Comparison of ENCODE assay signal across 29 cellular contexts in the genomic region with DNA sequence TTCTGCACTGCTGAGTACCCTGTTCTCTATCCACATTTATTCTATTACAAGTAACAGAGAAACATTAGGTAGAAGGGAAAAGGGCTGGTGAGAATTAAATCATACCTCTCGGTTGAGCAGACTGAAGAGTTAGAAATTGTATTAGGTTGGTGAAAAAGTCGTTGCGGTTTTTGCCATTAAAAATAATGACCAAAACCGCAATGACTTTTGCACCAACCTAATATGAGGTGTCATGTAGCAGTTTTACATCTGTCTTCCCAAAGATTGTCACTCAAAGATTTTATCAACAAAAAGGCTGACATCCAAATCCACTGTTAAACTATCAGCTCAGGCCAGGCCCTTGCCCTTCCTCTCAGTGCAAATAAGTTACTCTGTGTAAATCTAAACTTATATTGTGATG. TPM values are rescaled to one million over a fixed set of nuclear protein-coding genes. Genes with fewer than 3 reads are reported as not detected.
"Had no signal": no experiment of that assay in that cellular context is flagged by ENCODE, and none has a peak within 500 bp of the region (broad histone marks: within the 10 kb centered on the region; RNA-seq: fewer than 3 reads in every experiment).

No MANE protein-coding gene starts in this region.

- H3K4me2 ChIP-seq: smooth muscle cell had no signal

- H3K9me3 ChIP-seq: ovary, psoas muscle, spleen, suprapubic skin, testis, tibial artery, transverse colon, upper lobe of right lung, vagina had no signal

- H3K27ac ChIP-seq: ovary, parathyroid adenoma, psoas muscle, skin epidermis, spleen, suprapubic skin, testis, tibial artery, transverse colon, upper lobe of right lung, vagina had no signal

- H3K27me3 ChIP-seq: ovary, spleen, suprapubic skin, testis, tibial artery, transverse colon, upper lobe of right lung, vagina had no signal

- H3K4me3 ChIP-seq: ovary, psoas muscle, skin epidermis, smooth muscle cell, spleen, suprapubic skin, testis, tibial artery, transverse colon, upper lobe of right lung, vagina had no signal

- ATAC-seq: naive thymus-derived CD8-positive, alpha-beta T cell; natural killer cell treated with Interleukin-12 subunit alpha and Interleukin-12 subunit beta and Interleukin-15 and Interleukin-18, amount 100 ng/mL, for 72 hours; psoas muscle; right cardiac atrium; sciatic nerve; stimulated activated memory B cell treated with anti-CD40 and anti-IgM and Interleukin-4, amounts not matched to agents 10 μg/mL and 1 μg/mL and 100 μg/mL, for 72 hours; stimulated activated naive CD8-positive, alpha-beta T cell treated with anti-CD3 and anti-CD28 coated beads, Interleukin-15, amount 100 ng/mL, for 72 hours; stimulated activated naive CD8-positive, alpha-beta T cell treated with anti-CD3 and anti-CD28 coated beads, Interleukin-15, Interleukin-2, amounts not matched to agents 100 U/mL and 50 U/mL, for 24 hours; upper lobe of right lung had no signal

- H3K4me1 ChIP-seq: parathyroid adenoma, psoas muscle, spleen, suprapubic skin, testis, tibial artery, transverse colon, upper lobe of right lung, vagina had no signal

- H2AFZ ChIP-seq: parathyroid adenoma had no signal

- DNase-seq: naive thymus-derived CD8-positive, alpha-beta T cell; nephron progenitor cell; occipital lobe; ovary; posterior cingulate gyrus; psoas muscle; right cardiac atrium; spleen; stimulated activated CD4-positive, alpha-beta T cell treated with anti-CD3 and anti-CD28 coated beads, Interleukin-12 subunit alpha, Interleukin-12 subunit beta, amount 100 ng/mL, for 4 hours; stimulated activated CD4-positive, alpha-beta T cell treated with anti-CD3 and anti-CD28 coated beads, Interleukin-1b, Interleukin-23, amount 100 ng/mL, for 48 hours; stimulated activated CD4-positive, alpha-beta T cell treated with anti-CD3 and anti-CD28 coated beads, Interleukin-4, amount 100 ng/mL, for 1 hour; stimulated activated CD4-positive, alpha-beta T cell treated with anti-CD3 and anti-CD28 coated beads, Interleukin-4, amount 100 ng/mL, for 4 hours; stimulated activated CD8-positive, alpha-beta memory T cell treated with anti-CD3 and anti-CD28 coated beads, Interleukin-4, amount 100 ng/mL, for 48 hours; stimulated activated naive CD4-positive, alpha-beta T cell; stimulated activated naive CD8-positive, alpha-beta T cell treated with anti-CD3 and anti-CD28 coated beads, Interleukin-15, amount 100 ng/mL, for 72 hours; stimulated activated naive CD8-positive, alpha-beta T cell treated with anti-CD3 and anti-CD28 coated beads, Interleukin-15, Interleukin-2, amounts not matched to agents 100 U/mL and 50 U/mL, for 24 hours; substantia nigra; testis; tibial artery; transverse colon; upper lobe of right lung had no signal

- H3K36me3 ChIP-seq: ovary, spleen, suprapubic skin, tibial artery, transverse colon, upper lobe of right lung, vagina had no signal

- H3K9ac ChIP-seq: parathyroid adenoma had no signal

- H3K79me2 ChIP-seq: parathyroid adenoma had no signal

RNA-seq across cellular contexts. Expression of a gene that starts 28.3 kb away (rescaled TPM):
- total RNA-seq: naive thymus-derived CD8-positive, alpha-beta T cell; natural killer cell treated with Interleukin-12 subunit alpha and Interleukin-12 subunit beta and Interleukin-15 and Interleukin-18, amount 100 ng/mL, for 72 hours had no signal
- polyA plus RNA-seq: naive thymus-derived CD8-positive, alpha-beta T cell had no signal
